In genomic region chr17:78289802-78290363, GRCh38 we compare ENCODE assay signal across 8 cellular contexts. TPM values are rescaled to one million over a fixed set of nuclear protein-coding genes. Genes with fewer than 3 reads are reported as not detected.
DNase-seq lines count a peak whose midpoint lies in the region; ATAC-seq, FAIRE-seq and TF ChIP-seq lines count a peak whose summit lies in the region.

No MANE protein-coding gene starts in this region.

- H4K20me1 ChIP-seq in mammary epithelial cell (ENCODE audit: insufficient read depth, low read length) (no peaks in the 10 kb centered on the region), keratinocyte (ENCODE audit: control insufficient read depth, extremely low read depth, insufficient read depth, low read length) (no peaks in the 10 kb centered on the region)

- DNase-seq in AG08395 (ENCODE audit: low spot score) (peak; percentile 85), GOT3 (lab: John Stamatoyannopoulos, UW) (peak; percentile 45), NCI-H226 (peak; percentile 69), WTC11 (ENCODE audit: low spot score) (peak; percentile 78), mammary epithelial cell (peak; percentile 80), keratinocyte (ENCODE audit: low read depth, low spot score) (peak; percentile 69)
- DNase-seq in stimulated activated CD4-positive, alpha-beta T cell treated with anti-CD3 and anti-CD28 coated beads, Interleukin-1b, Interleukin-23, amount 100 ng/mL, for 24 hours (ENCODE audit: low read depth in 4 of 4, low spot score in 1 of 4) = peak; percentile 33 to 61 (median 45)

- H3K79me2 ChIP-seq in mammary epithelial cell (ENCODE audit: insufficient read depth, low read length) = no peaks in the 10 kb centered on the region
- H3K79me2 ChIP-seq in keratinocyte (ENCODE audit: control insufficient read depth, insufficient read depth, low read length) = no peaks in the 10 kb centered on the region

- no peaks in the 10 kb centered on the region for H3K9me1 ChIP-seq in keratinocyte (ENCODE audit: control insufficient read depth, extremely low read depth, insufficient read depth, low read length)

- H3K4me3 ChIP-seq in mammary epithelial cell (replicated peaks in 1 of 3; ENCODE audit: insufficient read depth in 1 of 3, low read depth in 2 of 3, low read length in 3 of 3) (no peak overlapping the region), keratinocyte (ENCODE audit: control insufficient read depth in 2 of 3, extremely low read depth in 1 of 3, insufficient read depth in 2 of 3, low read depth in 1 of 3, low read length in 3 of 3) (no peak overlapping the region)

- H3K9me3 Mint-ChIP-seq in WTC11 = no peaks in the 10 kb centered on the region

- no peak overlapping the region for H3K27ac Mint-ChIP-seq in WTC11

- no peak overlapping the region for H3K4me2 ChIP-seq in mammary epithelial cell (ENCODE audit: insufficient read depth, low read depth, low read length)
- H3K4me2 ChIP-seq in keratinocyte (ENCODE audit: control insufficient read depth, extremely low read depth, insufficient read depth, low read depth, low read length) = no peak overlapping the region

- TF ChIP-seq CTCF in WTC11 (IDR thresholded peaks at IDR 0.05) (peak; percentile 63), mammary epithelial cell (conservative IDR thresholded peaks at IDR 0.05 in 1 of 2, IDR thresholded peaks at IDR 0.05 in 1 of 2; ENCODE audit: extremely low read depth in 1 of 2, insufficient read depth in 1 of 2, low read depth in 1 of 2, low read length in 2 of 2) (peak; percentile 90 to 91), keratinocyte (optimal IDR thresholded peaks at IDR 0.05 in 1 of 3, IDR thresholded peaks at IDR 0.05 in 1 of 3, conservative IDR thresholded peaks at IDR 0.05 in 1 of 3; ENCODE audit: extremely low read depth in 1 of 3, insufficient read depth in 2 of 3, low read length in 3 of 3) (peak; percentile 90 to 97 (median 95))

- no peaks in the 10 kb centered on the region for H3K36me3 ChIP-seq in mammary epithelial cell (ENCODE audit: insufficient read depth, low read length)
- no peaks in the 10 kb centered on the region for H3K36me3 ChIP-seq in keratinocyte (ENCODE audit: control insufficient read depth in 2 of 2, extremely low read depth in 1 of 2, insufficient read depth in 2 of 2, low read length in 2 of 2)

- in situ Hi-C loops in mammary epithelial cell (cut with MboI; ENCODE audit: low sequenced_read_pairs in 2 of 2) = loop anchor here (5.0 kb wide), 3 partner anchors 67 to 132 kb away; no protein-coding TSS in a partner anchor

- WGBS in mammary epithelial cell (ENCODE audit: low coverage, missing lambda C conversion rate) = 25% methylated on average over 14 of the region's 15 CpGs

- H3K27me3 ChIP-seq in mammary epithelial cell (ENCODE audit: insufficient read depth, low read length) (no peaks in the 10 kb centered on the region), keratinocyte (ENCODE audit: control insufficient read depth, extremely low read depth, insufficient read depth, low read length) (no peaks in the 10 kb centered on the region)

- intact Hi-C loops in mammary epithelial cell (cut with micrococcal nuclease) = loop anchor here (1.0 to 2.0 kb wide), 4 partner anchors 25 to 132 kb away; partner anchors contain the start of gene SOCS3

- dilution Hi-C loops in mammary epithelial cell (cut with HindIII; ENCODE audit: low sequenced_read_pairs) = loop anchor here (5.0 to 10.0 kb wide), 2 partner anchors 67 to 135 kb away; no protein-coding TSS in a partner anchor
- dilution Hi-C loops in keratinocyte (cut with MboI; ENCODE audit: extremely low pct_ligation_motif_present, low sequenced_read_pairs) = no loop called here

- H3K4me3 Mint-ChIP-seq in WTC11 = no peak overlapping the region

- no peak overlapping the region for H3K9ac ChIP-seq in mammary epithelial cell (ENCODE audit: insufficient read depth, low read length)
- H3K9ac ChIP-seq in keratinocyte (ENCODE audit: control insufficient read depth, extremely low read depth, insufficient read depth, low read length) = no peak overlapping the region

- no peak overlapping the region for H3K27ac ChIP-seq in mammary epithelial cell (ENCODE audit: insufficient read depth, low read depth, low read length)
- H3K27ac ChIP-seq in keratinocyte (ENCODE audit: control insufficient read depth, insufficient read depth, low read length) = no peak overlapping the region

- no peaks in the 10 kb centered on the region for H3K36me3 Mint-ChIP-seq in WTC11

- ATAC-seq in WTC11 (peak; percentile 95), GM19463 (IDR thresholded peaks at IDR 0.05; ENCODE audit: unreplicated experiment) (no peak)

- H3K4me1 ChIP-seq in mammary epithelial cell (ENCODE audit: insufficient read depth, low read length) = peaks cover 9% of the 10 kb centered on the region
- peaks cover 5% of the 10 kb centered on the region for H3K4me1 ChIP-seq in keratinocyte (ENCODE audit: control insufficient read depth, extremely low read depth, insufficient read depth, low read length)

- H2AFZ ChIP-seq in mammary epithelial cell (ENCODE audit: low read depth, low read length) (no peak overlapping the region), keratinocyte (ENCODE audit: control insufficient read depth, low read length) (no peak overlapping the region)

- H3K9me3 ChIP-seq in mammary epithelial cell (replicated peaks; ENCODE audit: insufficient read depth, low read length) (no peaks in the 10 kb centered on the region), keratinocyte (ENCODE audit: control insufficient read depth, low read depth, low read length) (no peaks in the 10 kb centered on the region)

- POLR2A ChIA-PET in WTC11 (lab: Charles Lee) = no interaction called here

- CTCF ChIA-PET in WTC11 (lab: Charles Lee) = interaction anchor here (0.9 to 2.3 kb wide), 6 partner anchors 12 to 187 kb away, joined by 4 to 22 read pairs (median 6); no protein-coding TSS in a partner anchor
- CTCF ChIA-PET in mammary epithelial cell (lab: Charles Lee; ENCODE audit: low non-redundant PET) = no interaction called here

- BruUV-seq in mammary epithelial cell (replicated peaks; lab: Mats Ljungman, UMichigan) = no TSS peak

- peaks cover 1% of the 10 kb centered on the region for H3K4me1 Mint-ChIP-seq in WTC11

- no peaks in the 10 kb centered on the region; the same call in 1 of the 2 replicates for H3K27me3 Mint-ChIP-seq in WTC11 (ENCODE audit: low read depth)

- FAIRE-seq in keratinocyte (lab: Jason Lieb, UNC) = peak; percentile 71

TF ChIP-seq in WTC11, 78 proteins besides CTCF, POLR2A, EP300 and RAD21 (continues in another document):
- no peak for TF ChIP-seq HMGA2 (CRISPR knock-in tag; IDR thresholded peaks at IDR 0.05)
- TF ChIP-seq ERG (CRISPR knock-in tag; IDR thresholded peaks at IDR 0.05) = no peak
- TF ChIP-seq GTF2I (CRISPR knock-in tag; conservative IDR thresholded peaks at IDR 0.05) = no peak
- no peak for TF ChIP-seq EMX1 (CRISPR knock-in tag; IDR thresholded peaks at IDR 0.05)
- TF ChIP-seq CREB1 (CRISPR knock-in tag; IDR thresholded peaks at IDR 0.05) = no peak
- peak; percentile 98 for TF ChIP-seq ZBTB43 (CRISPR knock-in tag; IDR thresholded peaks at IDR 0.05)
- TF ChIP-seq ZNF121 (CRISPR knock-in tag; IDR thresholded peaks at IDR 0.05) = no peak
- TF ChIP-seq ZNF317 (CRISPR knock-in tag; IDR thresholded peaks at IDR 0.05; ENCODE audit: borderline replicate concordance, low read depth) = no peak
- no peak for TF ChIP-seq ELF4 (CRISPR knock-in tag; IDR thresholded peaks at IDR 0.05; ENCODE audit: low read depth)
- TF ChIP-seq ZNF232 (CRISPR knock-in tag; IDR thresholded peaks at IDR 0.05) = no peak
- 0 out of 2 replicates have a peak, but pooled peaks have one; percentile 15 for TF ChIP-seq GABPB1 (CRISPR knock-in tag; IDR thresholded peaks at IDR 0.05)
- no peak for TF ChIP-seq SMAD3 (CRISPR knock-in tag; IDR thresholded peaks at IDR 0.05; ENCODE audit: borderline replicate concordance)

RNA-seq across cellular contexts. Expression of gene TMEM235, which starts 58.5 kb away (rescaled TPM):
- total RNA-seq in WTC11 (2021) (0.24 to 0.41 TPM (median 0.27 TPM) in 3 replicates), mammary epithelial cell (not detected)
- polyA plus RNA-seq in mammary epithelial cell (not detected), keratinocyte (not detected in 3 replicates)
- polyA minus RNA-seq in mammary epithelial cell (not detected), keratinocyte (not detected in 3 replicates)
- polyA plus RNA-seq in keratinocyte (2011; ENCODE audit: low read depth) = not detected
- not detected in 2 replicates for polyA plus RNA-seq in keratinocyte (2011; cell fraction: cytosol; rRNA removed)
- polyA plus RNA-seq in keratinocyte (2011; cell fraction: nucleus; rRNA removed) = not detected in 2 replicates
- polyA plus RNA-seq in keratinocyte (2012; ENCODE audit: low replicate concordance) = not detected in 2 replicates
- polyA minus RNA-seq in keratinocyte (2011; cell fraction: cytosol; rRNA and poly(A)+ RNA removed) = not detected
- polyA minus RNA-seq in keratinocyte (2011; cell fraction: nucleus; rRNA and poly(A)+ RNA removed) = not detected in 2 replicates
